25 cellular contexts compared by ENCODE assay signal in genomic region chr1:166470465-166470864, GRCh38.
A peak's percentile ranks its signal among the peaks of the same experiment; 100 is the strongest.
DNase-seq lines count a peak whose midpoint lies in the region; ATAC-seq, FAIRE-seq and TF ChIP-seq lines count a peak whose summit lies in the region.
"Had no signal": no experiment of that assay in that cellular context is flagged by ENCODE, and none has a peak within 500 bp of the region (broad histone marks: within the 10 kb centered on the region; RNA-seq: fewer than 3 reads in every experiment).

No MANE protein-coding gene starts in this region.

- H2AFZ ChIP-seq in HepG2 (ENCODE audit: low read length) = no peak overlapping the region

- no peaks in the 10 kb centered on the region for H3K27me3 Mint-ChIP-seq in progenitor cell of endocrine pancreas

- TF ChIP-seq EP300 in HepG2 (IDR thresholded peaks at IDR 0.05; ENCODE audit: low read depth in 2 of 2, low read length in 2 of 2) (no peak), HepG2 (CRISPR knock-in tag; IDR thresholded peaks at IDR 0.05; ENCODE audit: borderline replicate concordance) (no peak)

- H3K9ac ChIP-seq in liver (ENCODE audit: low read depth in 1 of 2, low read length in 2 of 2) (no peak overlapping the region), HepG2 (ENCODE audit: insufficient read depth, low read depth, low read length) (no peak overlapping the region), subcutaneous abdominal adipose tissue (ENCODE audit: low read length in 5 of 5) (no peak overlapping the region)
- H3K9ac ChIP-seq: BLaER1 had no signal

- FAIRE-seq in HepG2 (lab: Jason Lieb, UNC) = no peak
- FAIRE-seq: A204.1, GM12891, GM18507, H54 had no signal

- H3K36me3 ChIP-seq in liver (ENCODE audit: control insufficient read depth in 4 of 4, insufficient read depth in 3 of 4, low read depth in 1 of 4, low read length in 3 of 4) (no peaks in the 10 kb centered on the region), HepG2 (replicated peaks in 1 of 2; ENCODE audit: control insufficient read depth in 1 of 2, insufficient read depth in 2 of 2, low read length in 2 of 2) (no peaks in the 10 kb centered on the region), subcutaneous abdominal adipose tissue (ENCODE audit: control insufficient read depth in 5 of 5, insufficient read depth in 5 of 5, low read length in 5 of 5) (no peaks in the 10 kb centered on the region)
- H3K36me3 ChIP-seq: BLaER1, HAP-1 had no signal

- H3K27ac ChIP-seq in liver (ENCODE audit: low read depth in 1 of 2, low read length in 2 of 2) (no peak overlapping the region), HepG2 (ENCODE audit: extremely low read length, insufficient read depth, low read length) (no peak overlapping the region), subcutaneous abdominal adipose tissue (ENCODE audit: low read depth, low read length) (peak overlapping the region; percentile 71)
- H3K27ac ChIP-seq: 22Rv1, BLaER1, C4-2B had no signal

- BruUV-seq in HepG2 (replicated peaks; lab: Mats Ljungman, UMichigan) = no TSS peak

- no peaks in the 10 kb centered on the region for H3K79me2 ChIP-seq in HepG2 (ENCODE audit: insufficient read depth, low read length)

- no peak overlapping the region for H3K4me2 ChIP-seq in HepG2 (ENCODE audit: low read depth, low read length)
- H3K4me2 ChIP-seq: BLaER1 had no signal

- TF ChIP-seq POLR2A in HepG2 (IDR thresholded peaks at IDR 0.05; ENCODE audit: insufficient read depth in 1 of 2, low read depth in 2 of 2, low read length in 2 of 2) = no peak

- H3K4me1 Mint-ChIP-seq in progenitor cell of endocrine pancreas (ENCODE audit: low read depth) = peaks cover 53% of the 10 kb centered on the region
- H3K4me1 Mint-ChIP-seq: CD4-positive, CD25-positive, alpha-beta regulatory T cell had no signal

- TF ChIP-seq RAD21 in liver (IDR thresholded peaks at IDR 0.05) = no peak
- no peak for TF ChIP-seq RAD21 in HepG2 (CRISPR knock-in tag; IDR thresholded peaks at IDR 0.05)

- H4K20me1 ChIP-seq in HepG2 (ENCODE audit: insufficient read depth, low read length) = no peaks in the 10 kb centered on the region
- H4K20me1 ChIP-seq: BLaER1 had no signal

- ATAC-seq in HepG2 (no peak), left lobe of liver (peak; percentile 61), HG03108 (IDR thresholded peaks at IDR 0.05; ENCODE audit: unreplicated experiment) (no peak)
- ATAC-seq: CD8-positive, alpha-beta T cell had no signal

- CTCF ChIA-PET in HepG2 (lab: Yijun Ruan, JAX; ENCODE audit: low intra/inter-chr PET ratio, low total read pairs) = no interaction called here

- peaks cover 0 to 9% (median under 1%) of the 10 kb centered on the region in 4 donors for H3K4me1 ChIP-seq in liver (ENCODE audit: control insufficient read depth in 4 of 4, insufficient read depth in 4 of 4, low read length in 3 of 4)
- H3K4me1 ChIP-seq in HepG2 (ENCODE audit: insufficient read depth, low read length) = no peaks in the 10 kb centered on the region
- H3K4me1 ChIP-seq in subcutaneous abdominal adipose tissue (ENCODE audit: control insufficient read depth in 5 of 5, insufficient read depth in 5 of 5, low read length in 5 of 5) = peaks cover 2 to 23% (median 18%) of the 10 kb centered on the region in 5 donors
- H3K4me1 ChIP-seq: HAP-1 had no signal

- DNase-seq in HepG2 (ENCODE audit: low spot score) (no peak), left lobe of liver (ENCODE audit: low spot score) (no peak), progenitor cell of endocrine pancreas (ENCODE audit: low spot score, unreplicated experiment) (no peak), DMS 273 (lab: John Stamatoyannopoulos, UW; ENCODE audit: unreplicated experiment) (no peak)
- DNase-seq in stimulated activated CD4-positive, alpha-beta T cell treated with anti-CD3 and anti-CD28 coated beads, Interleukin-1b, Interleukin-23, amount 100 ng/mL, for 48 hours = no peak
- DNase-seq: Caco-2; CD4-positive, CD25-positive, alpha-beta regulatory T cell; CD8-positive, alpha-beta T cell; DMS 273 treated with DMSO at 0.1 percent for 48 hours; DMS79 treated with DMSO at 0.1 percent for 48 hours; GF-D8; GOT3; HFFc6 had no signal

- in situ Hi-C loops in HepG2 (cut with HindIII; ENCODE audit: extremely low pct_ligation_motif_present, low pct_unique_long_range_greater_than_20kb) = no loop called here

- WGBS in liver = 25% methylated on average over 2 of the region's 2 CpGs
- 6% methylated on average over 2 of the region's 2 CpGs for WGBS in HepG2 (ENCODE audit: low lambda C conversion rate)

- intact Hi-C loops in HepG2 (cut with micrococcal nuclease; ENCODE audit: unreplicated experiment) = no loop called here

- H3K9me3 ChIP-seq in liver (ENCODE audit: control insufficient read depth in 4 of 4, low read length in 3 of 4) (peaks cover 0 to 2% (median 0%) of the 10 kb centered on the region in 4 donors), HepG2 (ENCODE audit: low read length) (no peaks in the 10 kb centered on the region), subcutaneous abdominal adipose tissue (ENCODE audit: control insufficient read depth in 5 of 5, low read length in 5 of 5) (peaks cover 0 to 3% (median 0%) of the 10 kb centered on the region in 5 donors)
- H3K9me3 ChIP-seq: Caco-2, HAP-1 had no signal

- POLR2A ChIA-PET in HepG2 (lab: Yijun Ruan, JAX) = no interaction called here

- H3K36me3 Mint-ChIP-seq in progenitor cell of endocrine pancreas (ENCODE audit: insufficient read depth) = no peaks in the 10 kb centered on the region
- H3K36me3 Mint-ChIP-seq: CD4-positive, CD25-positive, alpha-beta regulatory T cell; CD8-positive, alpha-beta T cell had no signal

- peaks cover 10% of the 10 kb centered on the region for H3K9me3 Mint-ChIP-seq in progenitor cell of endocrine pancreas (ENCODE audit: low read depth)
- H3K9me3 Mint-ChIP-seq: HFFc6 had no signal

- peak overlapping the region; percentile 39 for H3K27ac Mint-ChIP-seq in progenitor cell of endocrine pancreas
- H3K27ac Mint-ChIP-seq: B cell; CD4-positive, CD25-positive, alpha-beta regulatory T cell; CD8-positive, alpha-beta T cell; HFFc6 had no signal

- H3K4me3 ChIP-seq in liver (ENCODE audit: low read depth in 1 of 3, low read length in 3 of 3) (no peak overlapping the region), HepG2 (replicated peaks in 1 of 3; ENCODE audit: insufficient read depth in 1 of 3, low read depth in 2 of 3, low read length in 3 of 3) (no peak overlapping the region), subcutaneous abdominal adipose tissue (ENCODE audit: low read depth in 1 of 5, low read length in 5 of 5) (no peak overlapping the region)
- H3K4me3 ChIP-seq: BLaER1, HAP-1 had no signal

- no peak overlapping the region for H3K4me3 Mint-ChIP-seq in progenitor cell of endocrine pancreas (ENCODE audit: low read depth)
- H3K4me3 Mint-ChIP-seq: B cell; CD4-positive, CD25-positive, alpha-beta regulatory T cell; CD8-positive, alpha-beta T cell; HFFc6 had no signal

- no peak for TF ChIP-seq CTCF in liver (IDR thresholded peaks at IDR 0.05; ENCODE audit: low read depth, low read length, missing input control)
- no peak for TF ChIP-seq CTCF in HepG2 (CRISPR knock-in tag; IDR thresholded peaks at IDR 0.05)
- TF ChIP-seq CTCF in progenitor cell of endocrine pancreas (IDR thresholded peaks at IDR 0.05; ENCODE audit: unreplicated experiment) = no peak

- H3K27me3 ChIP-seq in liver (ENCODE audit: control insufficient read depth in 4 of 4, insufficient read depth in 4 of 4, low read length in 3 of 4) = no peaks in the 10 kb centered on the region
- H3K27me3 ChIP-seq in HepG2 (ENCODE audit: control insufficient read depth in 1 of 2, insufficient read depth in 2 of 2, low read length in 2 of 2) = no peaks in the 10 kb centered on the region
- H3K27me3 ChIP-seq in subcutaneous abdominal adipose tissue (ENCODE audit: control insufficient read depth in 5 of 5, insufficient read depth in 4 of 5, low read length in 5 of 5) = no peaks in the 10 kb centered on the region
- H3K27me3 ChIP-seq: BLaER1 had no signal

TF ChIP-seq in liver, 16 proteins besides CTCF, POLR2A, EP300 and RAD21:
- TF ChIP-seq NR2F2 (IDR thresholded peaks at IDR 0.05) (peak; percentile 51), GABPA (IDR thresholded peaks at IDR 0.05 in 1 of 2, conservative IDR thresholded peaks at IDR 0.05 in 1 of 2) (no peak), RXRA (IDR thresholded peaks at IDR 0.05) (peak in 1 of 2 donors; percentile 23), JUND (IDR thresholded peaks at IDR 0.05) (no peak), EGR1 (IDR thresholded peaks at IDR 0.05; ENCODE audit: low read depth in 2 of 2) (no peak), YY1 (IDR thresholded peaks at IDR 0.05) (no peak), HNF4A (conservative IDR thresholded peaks at IDR 0.05) (peak; percentile 47 to 53), TAF1 (conservative IDR thresholded peaks at IDR 0.05) (no peak), HNF4G (IDR thresholded peaks at IDR 0.05) (no peak)

TF ChIP-seq in HepG2, 621 proteins besides CTCF, POLR2A, EP300 and RAD21 (continues in another document):
- TF ChIP-seq ZSCAN21 (CRISPR knock-in tag; IDR thresholded peaks at IDR 0.05; ENCODE audit: borderline replicate concordance) (no peak), ZNF468 (CRISPR knock-in tag; IDR thresholded peaks at IDR 0.05) (no peak), ZNF552 (CRISPR knock-in tag; IDR thresholded peaks at IDR 0.05; ENCODE audit: borderline replicate concordance) (no peak), ZNF589 (CRISPR knock-in tag; conservative IDR thresholded peaks at IDR 0.05) (no peak), MYC (CRISPR knock-in tag; IDR thresholded peaks at IDR 0.05; ENCODE audit: borderline replicate concordance) (no peak), TP53 (CRISPR knock-in tag; conservative IDR thresholded peaks at IDR 0.05) (no peak), TFAP4 (IDR thresholded peaks at IDR 0.05; ENCODE audit: borderline replicate concordance, low read depth) (no peak), ZNF264 (CRISPR knock-in tag; IDR thresholded peaks at IDR 0.05) (no peak), ZNF775 (CRISPR knock-in tag; IDR thresholded peaks at IDR 0.05; ENCODE audit: borderline replicate concordance) (no peak)
